ENCODE assay signal across 8 cellular contexts in the genomic region with DNA sequence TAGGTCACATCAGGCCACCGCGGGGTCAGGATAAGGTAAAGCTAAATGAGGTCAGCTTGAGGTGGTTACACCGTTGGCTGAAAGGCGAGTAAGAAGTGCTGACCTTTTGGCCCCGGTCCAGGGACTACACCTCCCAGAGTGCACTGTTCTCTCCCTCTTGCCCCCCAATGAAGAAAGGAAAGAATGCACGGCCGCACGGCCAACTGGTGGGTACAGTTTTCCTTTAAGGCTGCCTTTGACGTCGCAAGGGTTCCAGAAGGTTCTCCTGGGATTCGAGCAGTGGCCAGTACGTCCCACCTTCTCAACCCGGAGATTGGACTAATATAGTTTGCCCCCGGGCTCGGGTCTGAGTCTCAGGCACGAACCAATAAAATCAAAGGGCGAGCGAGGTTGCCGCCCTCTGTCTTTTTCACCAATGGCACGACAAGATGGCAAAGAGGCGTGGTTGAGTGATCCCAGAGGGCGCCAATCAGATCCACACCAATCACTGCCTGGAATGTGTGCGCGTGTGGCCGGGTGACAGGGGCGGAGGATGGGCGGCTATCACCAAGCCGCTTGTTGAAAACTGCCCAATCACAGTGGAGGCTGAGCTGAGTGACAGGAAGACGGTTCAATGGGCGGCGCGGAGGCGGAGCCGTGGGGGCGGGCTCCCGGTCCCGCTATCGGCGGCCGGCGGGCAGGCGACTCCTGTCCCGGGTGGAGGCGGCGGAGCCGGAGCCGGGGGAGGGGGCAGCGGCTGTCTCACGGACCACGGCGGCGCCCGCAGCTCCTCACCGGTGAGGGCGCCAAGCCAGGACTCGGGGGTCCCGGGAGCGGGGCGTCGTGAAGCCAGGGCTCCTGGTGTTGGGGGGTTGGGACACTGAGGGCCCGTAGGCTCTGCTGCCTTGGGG. TPM values are rescaled to one million over a fixed set of nuclear protein-coding genes. Genes with fewer than 3 reads are reported as not detected.
A peak's percentile ranks its signal among the peaks of the same experiment; 100 is the strongest.
DNase-seq lines count a peak whose midpoint lies in the region; ATAC-seq and TF ChIP-seq lines count a peak whose summit lies in the region.

A gene (plus strand): TSS at position 690 of the 890 bp plus-strand sequence. CDS start 886 bp downstream, outside the sequence.

- H3K4me1 ChIP-seq in adipocyte (ENCODE audit: control insufficient read depth, insufficient read depth, low read length) (peaks cover 44% of the 10 kb centered on the region), ovary (ENCODE audit: insufficient read depth) (peaks cover 16% of the 10 kb centered on the region), thyroid gland (peaks cover 21 to 42% of the 10 kb centered on the region in 2 donors)

- peak within 1 kb of the TSS; percentile 94 for H3K4me3 ChIP-seq in GM12875 (ENCODE audit: low read depth, low read length)
- H3K4me3 ChIP-seq in adipocyte (ENCODE audit: low read length) = peak within 1 kb of the TSS; percentile 83
- H3K4me3 ChIP-seq in ovary = peak within 1 kb of the TSS; percentile 79
- H3K4me3 ChIP-seq in thyroid gland (replicated peaks in 1 of 3) = peak within 1 kb of the TSS; percentile 41 to 95 (median 48)

- TF ChIP-seq EP300 in ovary (IDR thresholded peaks at IDR 0.05) = peak; percentile 8

- peak within 1 kb of the TSS; percentile 88 for H3K9ac ChIP-seq in adipocyte (ENCODE audit: low read length)

- no peaks in the 10 kb centered on the region for H3K36me3 ChIP-seq in adipocyte (ENCODE audit: control insufficient read depth, insufficient read depth, low read length, severe bottlenecking)
- H3K36me3 ChIP-seq in ovary = no peaks in the 10 kb centered on the region
- H3K36me3 ChIP-seq in thyroid gland = no peaks in the 10 kb centered on the region

- ATAC-seq in HG02763 (IDR thresholded peaks at IDR 0.05; ENCODE audit: unreplicated experiment) = peak; percentile 92
- peak; percentile 85 for ATAC-seq in Right ventricle myocardium superior (ENCODE audit: poor library complexity)

- no peaks in the 10 kb centered on the region for H3K27me3 ChIP-seq in adipocyte (replicated peaks; ENCODE audit: control insufficient read depth, insufficient read depth, low read length)
- no peaks in the 10 kb centered on the region for H3K27me3 ChIP-seq in ovary
- H3K27me3 ChIP-seq in thyroid gland = no peaks in the 10 kb centered on the region

- DNase-seq in NCI-H1417 (lab: John Stamatoyannopoulos, UW) (peak; percentile 93 to 98 (median 95)), SW 1271 (lab: John Stamatoyannopoulos, UW) (peak; percentile 86 to 96), adipocyte (ENCODE audit: low read depth) (peak; percentile 99), Right ventricle myocardium superior (peak; percentile 99), ovary (peak; percentile 97 to 99 (median 98)), thyroid gland (peak; percentile 99 to 100)

- H3K27ac ChIP-seq in ovary (peak within 1 kb of the TSS; percentile 50 to 69), thyroid gland (peak within 1 kb of the TSS; percentile 43 to 91 (median 86))

- H3K9me3 ChIP-seq in adipocyte (ENCODE audit: control insufficient read depth, low read length) (no peaks in the 10 kb centered on the region), ovary (no peaks in the 10 kb centered on the region), thyroid gland (no peaks in the 10 kb centered on the region)

- TF ChIP-seq POLR2A in ovary (IDR thresholded peaks at IDR 0.05) = peak; percentile 79
- peak; percentile 75 to 83 for TF ChIP-seq POLR2A in thyroid gland (IDR thresholded peaks at IDR 0.05)

- intact Hi-C loops in Right ventricle myocardium superior (cut with DNase I) (loop anchor here (5.0 to 10.0 kb wide), 2 partner anchors 92 to 106 kb away; a partner anchor contains a TSS), ovary (cut with DNase I) (loop anchor here in 2 of 4 donors (5.0 to 10.0 kb wide), 2 partner anchors 94 to 738 kb away; a partner anchor contains a TSS), thyroid gland (cut with DNase I) (loop anchor here (5.0 kb wide), 1 partner anchor 92 kb away; a partner anchor contains a TSS)

- WGBS in ovary, 3 donors = 0 to 1% (median 1%) methylated on average over 28 to 61 of the region's 61 CpGs
- WGBS in thyroid gland, 2 donors = 0 to 1% methylated on average over 32 to 35 of the region's 61 CpGs

- TF ChIP-seq CTCF in GM12875 (IDR thresholded peaks at IDR 0.05; ENCODE audit: borderline replicate concordance, insufficient read depth, low read depth, low read length) = no peak
- TF ChIP-seq CTCF in ovary (IDR thresholded peaks at IDR 0.05) = no peak
- TF ChIP-seq CTCF in thyroid gland (IDR thresholded peaks at IDR 0.05) = no peak

RNA-seq across cellular contexts. Expression of the gene that starts here (rescaled TPM):
- 48.7 TPM for total RNA-seq in Right ventricle myocardium superior
- 10 to 100 TPM in 4 of 7 donors, 1 to 10 TPM in 3; 6.4 to 21.0 (median 11.8) TPM for total RNA-seq in ovary
- polyA plus RNA-seq in ovary = 10 to 100 TPM in 1 of 2 donors, 1 to 10 TPM in 1; 5.7 to 23.0 TPM
- total RNA-seq in thyroid gland = 10 to 100 TPM; 11.8 to 18.7 (median 16.5) TPM

Comparison
In these comparisons a context has a peak if more than half of its experiments do, and no peak if none do; other contexts are left out.
1. Peak in every context shown above with its lines: DNase-seq, ATAC-seq, H3K4me3 ChIP-seq and H3K27ac ChIP-seq.